12 cellular contexts compared by ENCODE assay signal in the genomic region with DNA sequence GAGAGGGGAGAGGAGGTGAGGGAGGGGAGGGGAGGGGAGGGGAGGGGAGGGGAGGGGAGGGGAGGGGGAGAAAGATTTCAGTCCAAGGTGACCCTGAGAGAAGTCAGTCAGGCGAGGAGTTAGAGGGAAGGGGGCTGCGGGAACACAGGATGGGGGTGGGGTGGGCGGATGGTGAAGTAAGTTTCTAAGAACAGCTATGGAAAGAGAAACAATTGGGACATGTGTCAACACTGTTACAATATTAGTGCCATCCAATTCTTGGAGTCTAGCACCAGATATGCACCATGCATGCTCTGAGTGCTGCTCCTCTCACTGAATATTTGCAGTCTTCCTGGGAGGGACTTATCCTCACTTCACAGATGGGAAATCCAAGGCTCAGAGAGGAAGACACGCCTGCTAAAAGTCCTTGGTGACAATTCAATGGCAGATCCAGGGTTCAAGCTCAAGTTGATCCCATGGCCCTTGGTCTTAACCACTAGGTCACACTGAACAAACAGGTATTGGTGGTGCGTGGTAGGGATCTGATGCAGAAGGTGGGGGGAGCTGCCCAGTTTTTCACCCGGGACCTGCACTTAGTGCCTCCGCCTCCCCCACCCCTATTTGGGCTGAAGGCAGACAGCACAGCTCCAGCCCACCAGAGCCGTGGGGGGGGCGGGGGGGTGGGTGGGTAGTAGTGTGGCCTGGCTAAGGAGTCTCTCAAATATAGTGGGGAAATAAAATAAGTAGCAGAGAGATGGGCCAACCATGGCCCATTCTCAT. TPM values are rescaled to one million over a fixed set of nuclear protein-coding genes. Genes with fewer than 3 reads are reported as not detected.
DNase-seq lines count a peak whose midpoint lies in the region; ATAC-seq, FAIRE-seq and TF ChIP-seq lines count a peak whose summit lies in the region.
"Had no signal": no experiment of that assay in that cellular context is flagged by ENCODE, and none has a peak within 500 bp of the region (broad histone marks: within the 10 kb centered on the region; RNA-seq: fewer than 3 reads in every experiment).

No MANE protein-coding gene starts in this region.

- peak overlapping the region; percentile 26 for H3K27ac ChIP-seq in KOPT-K1 (ENCODE audit: low read depth, low read length, poor library complexity, severe bottlenecking)
- no peak overlapping the region for H3K27ac ChIP-seq in endothelial cell of umbilical vein (ENCODE audit: insufficient read depth, low read depth, low read length)
- H3K27ac ChIP-seq in neutrophil, result peak overlapping the region; percentile 97

- H4K20me1 ChIP-seq in endothelial cell of umbilical vein (replicated peaks; ENCODE audit: control insufficient read depth, extremely low read depth, insufficient read depth, low read length), result no peaks in the 10 kb centered on the region

- dilution Hi-C loops in endothelial cell of umbilical vein (cut with MboI; ENCODE audit: extremely low pct_ligation_motif_present, low sequenced_read_pairs), result no loop called here

- no peaks in the 10 kb centered on the region for H3K9me1 ChIP-seq in endothelial cell of umbilical vein (replicated peaks; ENCODE audit: control insufficient read depth, extremely low read depth, insufficient read depth, low read length)

- no peak overlapping the region for H3K9ac ChIP-seq in endothelial cell of umbilical vein (replicated peaks; ENCODE audit: extremely low read depth, insufficient read depth, low read length)

- no TSS peak for BruUV-seq in endothelial cell of umbilical vein (replicated peaks; lab: Mats Ljungman, UMichigan)

- H3K36me3 Mint-ChIP-seq in CD14-positive monocyte, result peaks cover 40% of the 10 kb centered on the region in 2 donors

- H3K79me2 ChIP-seq in endothelial cell of umbilical vein (ENCODE audit: control insufficient read depth, insufficient read depth, low read length), result peaks cover 88% of the 10 kb centered on the region

- H3K36me3 ChIP-seq in KOPT-K1 (ENCODE audit: insufficient read depth, low read length) (no peaks in the 10 kb centered on the region; the same call in 1 of the 2 replicates), endothelial cell of umbilical vein (ENCODE audit: control insufficient read depth in 2 of 2, extremely low read depth in 1 of 2, insufficient read depth in 2 of 2, low read length in 2 of 2) (peaks cover 0 to 4% of the 10 kb centered on the region in 2 experiments), neutrophil (peaks cover 5% of the 10 kb centered on the region)

- peaks cover 73% of the 10 kb centered on the region for H3K4me1 Mint-ChIP-seq in CD14-positive monocyte

- POLR2A ChIA-PET in endothelial cell of umbilical vein (lab: Charles Lee), result interaction anchor here (0.5 kb wide), 1 partner anchor 45 kb away, joined by 3 read pairs; no protein-coding TSS in a partner anchor

- no peak overlapping the region for H3K4me2 ChIP-seq in endothelial cell of umbilical vein (ENCODE audit: insufficient read depth, low read length)

- H3K9me3 Mint-ChIP-seq in CD14-positive monocyte, result peaks cover 0 to 3% (median 0%) of the 10 kb centered on the region in 7 donors
- H3K9me3 Mint-ChIP-seq: GM23338 had no signal

- H3K4me3 Mint-ChIP-seq in CD14-positive monocyte, result peak overlapping the region in 1 of 2 donors; percentile 46
- H3K4me3 Mint-ChIP-seq: GM23338 had no signal

- H3K27me3 ChIP-seq in endothelial cell of umbilical vein (ENCODE audit: control insufficient read depth in 2 of 2, insufficient read depth in 2 of 2, low read length in 2 of 2) (no peaks in the 10 kb centered on the region), neutrophil (no peaks in the 10 kb centered on the region)

- CTCF ChIA-PET in endothelial cell of umbilical vein (lab: Charles Lee), result interaction anchor here (1.0 to 4.7 kb wide), 8 partner anchors 11 to 78 kb away, joined by 3 to 55 read pairs (median 7); no protein-coding TSS in a partner anchor

- no peak overlapping the region for H2AFZ ChIP-seq in endothelial cell of umbilical vein (ENCODE audit: low read depth, low read length)
- H2AFZ ChIP-seq: GM23338 had no signal

- intact Hi-C loops in CD14-positive monocyte (cut with micrococcal nuclease) (no loop called here), endothelial cell of umbilical vein (cut with micrococcal nuclease) (no loop called here)

- TF ChIP-seq CTCF in CD14-positive monocyte (IDR thresholded peaks at IDR 0.05), result no peak
- TF ChIP-seq CTCF in endothelial cell of umbilical vein (IDR thresholded peaks at IDR 0.05; ENCODE audit: extremely low read depth in 1 of 2, insufficient read depth in 1 of 2, low read depth in 1 of 2, low read length in 2 of 2), result no peak
- no peak for TF ChIP-seq CTCF in neutrophil (IDR thresholded peaks at IDR 0.05)

- ATAC-seq in HG02970 (IDR thresholded peaks at IDR 0.05; ENCODE audit: low FRiP score, unreplicated experiment), result no peak
- ATAC-seq in GM21528 (IDR thresholded peaks at IDR 0.05; ENCODE audit: low FRiP score, unreplicated experiment), result no peak
- ATAC-seq: GM23338 had no signal

- no peak for DNase-seq in CD14-positive monocyte (ENCODE audit: low spot score)
- no peak for DNase-seq in endothelial cell of umbilical vein (ENCODE audit: low read depth, low spot score)
- no peak for DNase-seq in stimulated activated naive CD4-positive, alpha-beta T cell treated with Interleukin-2 at 50 U/mL for 16 hours (lab: John Stamatoyannopoulos, UW)
- no peak for DNase-seq in NOMO-1 treated with dmso at 0.1 percent for 144 hours (lab: John Stamatoyannopoulos, UW; ENCODE audit: unreplicated experiment)
- DNase-seq: DMS53, SHP77 had no signal

- H3K4me3 ChIP-seq in endothelial cell of umbilical vein (replicated peaks in 1 of 3; ENCODE audit: insufficient read depth in 1 of 3, low read depth in 1 of 3, low read length in 3 of 3), result no peak overlapping the region
- peak overlapping the region; percentile 10 to 55 for H3K4me3 ChIP-seq in neutrophil (ENCODE audit: low read depth in 1 of 2, low read length in 1 of 2)
- H3K4me3 ChIP-seq: GM23338 had no signal

- H3K4me1 ChIP-seq in endothelial cell of umbilical vein (ENCODE audit: control insufficient read depth, extremely low read depth, insufficient read depth, low read length), result peaks cover 58% of the 10 kb centered on the region
- H3K4me1 ChIP-seq in neutrophil (ENCODE audit: control insufficient read depth in 1 of 2, insufficient read depth in 1 of 2, low read depth in 1 of 2, low read length in 1 of 2), result peaks cover 87 to 92% of the 10 kb centered on the region in 2 experiments

- TF ChIP-seq POLR2A in endothelial cell of umbilical vein (IDR thresholded peaks at IDR 0.05; ENCODE audit: low read depth, low read length), result no peak

- H3K9me3 ChIP-seq in KOPT-K1 (ENCODE audit: insufficient read depth, low read length, poor library complexity, severe bottlenecking) (no peaks in the 10 kb centered on the region), endothelial cell of umbilical vein (replicated peaks; ENCODE audit: control insufficient read depth, insufficient read depth, low read length) (no peaks in the 10 kb centered on the region), neutrophil (no peaks in the 10 kb centered on the region)

- peak overlapping the region in 6 of 7 donors; percentile 30 to 100 (median 94) for H3K27ac Mint-ChIP-seq in CD14-positive monocyte
- H3K27ac Mint-ChIP-seq: GM23338 had no signal

- peak; percentile 73 for FAIRE-seq in endothelial cell of umbilical vein (lab: Jason Lieb, UNC)
- FAIRE-seq: GM18507 had no signal

- peaks cover 11 to 60% (median 53%) of the 10 kb centered on the region in 3 donors for H3K27me3 Mint-ChIP-seq in CD14-positive monocyte (ENCODE audit: low read depth in 3 of 3)

TF ChIP-seq in endothelial cell of umbilical vein, 7 proteins besides CTCF, POLR2A, EP300 and RAD21:
- TF ChIP-seq GATA2 (IDR thresholded peaks at IDR 0.05; ENCODE audit: insufficient read depth, insufficient read length, low read depth, low read length), result no peak
- no peak for TF ChIP-seq MYC (IDR thresholded peaks at IDR 0.05; ENCODE audit: low read depth, low read length)
- TF ChIP-seq, protein P1, sequence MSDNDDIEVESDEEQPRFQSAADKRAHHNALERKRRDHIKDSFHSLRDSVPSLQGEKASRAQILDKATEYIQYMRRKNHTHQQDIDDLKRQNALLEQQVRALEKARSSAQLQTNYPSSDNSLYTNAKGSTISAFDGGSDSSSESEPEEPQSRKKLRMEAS (IDR thresholded peaks at IDR 0.05; ENCODE audit: insufficient read depth, insufficient read length), result no peak
- no peak for TF ChIP-seq JUN (IDR thresholded peaks at IDR 0.05; ENCODE audit: borderline replicate concordance, insufficient read depth, insufficient read length, low read depth)
- TF ChIP-seq POLR2AphosphoS5 (IDR thresholded peaks at IDR 0.05; ENCODE audit: insufficient read depth, low read depth, low read length), result no peak
- no peak for TF ChIP-seq EZH2 (IDR thresholded peaks at IDR 0.05; ENCODE audit: borderline replicate concordance, low read depth, low read length, severe bottlenecking)
- no peak for TF ChIP-seq FOS (IDR thresholded peaks at IDR 0.05; ENCODE audit: borderline replicate concordance, insufficient read depth, low read length)
TF ChIP-seq in endothelial cell of umbilical vein: peak in this region for 0.

RNA-seq across cellular contexts. Expression of a gene that starts 42.6 kb away (rescaled TPM):
- 10 to 100 TPM; 10.6 to 23.3 TPM for polyA plus RNA-seq in CD14-positive monocyte
- total RNA-seq in endothelial cell of umbilical vein, result 496 and 562 TPM in 2 replicates
- 437 and 521 TPM in 2 replicates for polyA plus RNA-seq in endothelial cell of umbilical vein
- polyA plus RNA-seq in endothelial cell of umbilical vein (2011; cell fraction: cytosol; rRNA removed), result 352 and 358 TPM in 2 replicates
- polyA plus RNA-seq in endothelial cell of umbilical vein (2011; cell fraction: nucleus; rRNA removed), result 291 and 306 TPM in 2 replicates
- 366 and 394 TPM in 2 replicates for polyA plus RNA-seq in endothelial cell of umbilical vein (2012)
- 457 and 568 TPM in 2 replicates for polyA minus RNA-seq in endothelial cell of umbilical vein
- 16.8 TPM for polyA minus RNA-seq in endothelial cell of umbilical vein (2011; cell fraction: cytosol; rRNA and poly(A)+ RNA removed)
- 172 and 244 TPM in 2 replicates for polyA minus RNA-seq in endothelial cell of umbilical vein (2011; cell fraction: nucleus; rRNA and poly(A)+ RNA removed)

Comparison
In these comparisons a context has a peak if more than half of its experiments do, and no peak if none do; other contexts are left out.
1. H3K4me3 ChIP-seq: peak in neutrophil (2 of 2); none in endothelial cell of umbilical vein (0 of 3).
2. RNA of a gene that starts 42.6 kb away (polyA plus RNA-seq): 291 to 521 TPM in endothelial cell of umbilical vein; 10.6 to 23.3 TPM in CD14-positive monocyte; every median in the first group is over 10 times any median in the second.